ENCODE assay signal across 13 cellular contexts in the genomic region with DNA sequence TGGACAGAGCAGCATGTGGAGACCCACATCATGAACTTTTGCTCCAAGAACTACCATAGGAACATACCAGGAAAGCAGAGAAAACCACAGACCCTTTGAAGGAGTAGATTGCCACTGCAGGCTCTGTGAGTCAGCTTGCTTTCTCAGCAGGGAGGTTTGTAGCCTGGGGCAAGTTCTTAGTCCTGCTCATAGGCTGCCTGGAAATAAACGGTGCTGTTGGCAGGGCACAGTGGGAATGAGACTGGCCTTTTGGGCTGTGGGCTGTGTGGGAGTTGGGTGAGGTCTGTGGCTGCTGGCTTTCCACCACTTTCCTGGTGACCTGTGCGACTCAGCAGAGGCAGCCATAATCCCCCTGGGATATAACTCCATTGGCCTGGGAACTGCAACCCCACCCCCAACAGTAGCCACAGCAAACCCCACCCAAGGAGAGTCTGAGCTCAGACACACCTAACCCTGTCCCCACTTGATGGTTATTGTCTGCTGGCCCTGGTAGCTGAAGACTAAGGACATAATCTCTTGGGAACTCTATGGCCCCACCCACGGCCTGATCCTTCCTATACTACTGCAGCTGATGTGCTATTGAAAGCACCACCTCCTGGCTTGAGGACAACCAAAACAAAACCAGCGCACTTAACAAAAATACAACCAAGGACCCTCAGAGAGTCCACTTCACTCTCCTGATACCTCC.
A peak's percentile ranks its signal among the peaks of the same experiment; 100 is the strongest.
DNase-seq lines count a peak whose midpoint lies in the region; ATAC-seq and TF ChIP-seq lines count a peak whose summit lies in the region.
"Had no signal": no experiment of that assay in that cellular context is flagged by ENCODE, and none has a peak within 500 bp of the region (broad histone marks: within the 10 kb centered on the region; RNA-seq: fewer than 3 reads in every experiment).

No MANE protein-coding gene starts in this region.

- H4K20me1 ChIP-seq in PC-9 (ENCODE audit: insufficient read depth): no peaks in the 10 kb centered on the region

- TF ChIP-seq CTCF in A673 (conservative IDR thresholded peaks at IDR 0.05; ENCODE audit: low read depth, low read length) (no peak), PC-9 (conservative IDR thresholded peaks at IDR 0.05) (no peak), tibial nerve (IDR thresholded peaks at IDR 0.05) (no peak), dorsolateral prefrontal cortex (IDR thresholded peaks at IDR 0.05 in 54 of 56, conservative IDR thresholded peaks at IDR 0.05 in 2 of 56; ENCODE audit: low read depth in 1 of 56, partially characterized antibody in 56 of 56) (no peak)

- 58 to 74% methylated on average over 4 of the region's 4 CpGs for WGBS in tibial nerve, 2 donors

- no peak overlapping the region for H3K4me2 ChIP-seq in PC-9

- no peak overlapping the region for H3K4me3 Mint-ChIP-seq in activated naive CD4-positive, alpha-beta T cell treated with anti-CD3 and anti-CD28 coated beads for 36 hours
- H3K4me3 Mint-ChIP-seq: CD4-positive, alpha-beta T cell; T-helper 1 cell treated with Interleukin-12 subunit alpha and Interleukin-12 subunit beta and Interleukin-4 antibody, amounts not matched to agents 30 μg/mL and 1 μg/mL, for 36 hours had no signal

- no peaks in the 10 kb centered on the region for H3K4me1 Mint-ChIP-seq in activated naive CD4-positive, alpha-beta T cell treated with anti-CD3 and anti-CD28 coated beads for 36 hours (ENCODE audit: low read depth)

- peaks cover 15% of the 10 kb centered on the region for H3K9me3 Mint-ChIP-seq in activated naive CD4-positive, alpha-beta T cell treated with anti-CD3 and anti-CD28 coated beads for 36 hours

- no peaks in the 10 kb centered on the region for H3K79me2 ChIP-seq in PC-9 (ENCODE audit: low read depth)

- peak; percentile 18 for ATAC-seq in GM19351 (IDR thresholded peaks at IDR 0.05; ENCODE audit: unreplicated experiment)
- ATAC-seq: left ventricle myocardium superior, psoas muscle had no signal

- H2AFZ ChIP-seq in PC-9: no peak overlapping the region

- TF ChIP-seq POLR2A in tibial nerve (IDR thresholded peaks at IDR 0.05): no peak

- H3K9me3 ChIP-seq in A673 (ENCODE audit: low read depth, low read length, poor library complexity, severe bottlenecking) (no peaks in the 10 kb centered on the region), PC-9 (ENCODE audit: insufficient read depth, low read depth) (no peaks in the 10 kb centered on the region), tibial nerve (peaks cover 0 to 31% (median 6%) of the 10 kb centered on the region in 4 donors)

- no peak for TF ChIP-seq EP300 in tibial nerve (IDR thresholded peaks at IDR 0.05)

- H3K9me2 ChIP-seq in PC-9 (ENCODE audit: insufficient read depth): no peaks in the 10 kb centered on the region

- H3K27ac ChIP-seq in A673 (ENCODE audit: low read depth, low read length, poor library complexity, severe bottlenecking): no peak overlapping the region
- no peak overlapping the region for H3K27ac ChIP-seq in PC-9
- no peak overlapping the region for H3K27ac ChIP-seq in tibial nerve
- peak overlapping the region in 15 of 59 donors; percentile 14 to 77 (median 65) for H3K27ac ChIP-seq in dorsolateral prefrontal cortex
- H3K27ac ChIP-seq: psoas muscle had no signal

- POLR2A ChIA-PET in A673 (lab: Charles Lee; ENCODE audit: low non-redundant PET) (no interaction called here), PC-9 (lab: Charles Lee; ENCODE audit: unreplicated experiment) (interaction anchor here (0.6 kb wide), 1 partner anchor 792 kb away, joined by 4 read pairs; no protein-coding TSS in a partner anchor)

- CTCF ChIA-PET in A673 (lab: Charles Lee): no interaction called here
- CTCF ChIA-PET in PC-9 (lab: Charles Lee): no interaction called here
- CTCF ChIA-PET in activated naive CD4-positive, alpha-beta T cell treated with anti-CD3 and anti-CD28 coated beads for 36 hours (lab: Charles Lee): no interaction called here

- no peaks in the 10 kb centered on the region for H3K27me3 ChIP-seq in A673 (replicated peaks; ENCODE audit: insufficient read depth, low read depth, low read length, poor library complexity)
- H3K27me3 ChIP-seq in PC-9 (ENCODE audit: insufficient read depth, low read depth): no peaks in the 10 kb centered on the region; the same call in 1 of the 2 replicates
- H3K27me3 ChIP-seq in tibial nerve: no peaks in the 10 kb centered on the region
- no peaks in the 10 kb centered on the region for H3K27me3 ChIP-seq in dorsolateral prefrontal cortex

- H3K4me1 ChIP-seq in A673 (ENCODE audit: insufficient read depth, low read length, poor library complexity, severe bottlenecking) (no peaks in the 10 kb centered on the region), PC-9 (replicated peaks; ENCODE audit: insufficient read depth) (no peaks in the 10 kb centered on the region), tibial nerve (peaks cover 0 to 8% (median 0%) of the 10 kb centered on the region in 4 donors)
- H3K4me1 ChIP-seq: psoas muscle had no signal

- H3K36me3 ChIP-seq in A673 (ENCODE audit: insufficient read depth, low read length, poor library complexity, severe bottlenecking) (no peaks in the 10 kb centered on the region), PC-9 (ENCODE audit: low read depth) (no peaks in the 10 kb centered on the region), tibial nerve (no peaks in the 10 kb centered on the region)

- H3K36me3 Mint-ChIP-seq in activated naive CD4-positive, alpha-beta T cell treated with anti-CD3 and anti-CD28 coated beads for 36 hours (ENCODE audit: low read depth): no peaks in the 10 kb centered on the region

- H3K27ac Mint-ChIP-seq in activated naive CD4-positive, alpha-beta T cell treated with anti-CD3 and anti-CD28 coated beads for 36 hours: no peak overlapping the region
- H3K27ac Mint-ChIP-seq: CD4-positive, alpha-beta T cell; T-helper 1 cell treated with Interleukin-12 subunit alpha and Interleukin-12 subunit beta and Interleukin-4 antibody, amounts not matched to agents 30 μg/mL and 1 μg/mL, for 36 hours had no signal

- H3K4me3 ChIP-seq in A673 (ENCODE audit: low read depth, low read length, poor library complexity, severe bottlenecking) (no peak overlapping the region), PC-9 (no peak overlapping the region), tibial nerve (no peak overlapping the region), dorsolateral prefrontal cortex (no peak overlapping the region)
- H3K4me3 ChIP-seq: psoas muscle had no signal

- DNase-seq in A673 (ENCODE audit: low spot score): peak; percentile 52
- peak; percentile 19 to 51 for DNase-seq in PC-9
- peak; percentile 5 for DNase-seq in fibroblast of peridontal ligament (ENCODE audit: extremely low read depth)
- no peak for DNase-seq in tibial nerve (ENCODE audit: low spot score in 2 of 2)
- no peak for DNase-seq in activated naive CD4-positive, alpha-beta T cell treated with anti-CD3 and anti-CD28 coated beads for 36 hours
- DNase-seq in NCI-H1092 treated with DMSO at 0.1 percent for 48 hours (lab: John Stamatoyannopoulos, UW): no peak
- DNase-seq in dorsolateral prefrontal cortex: no peak
- DNase-seq: CD4-positive, alpha-beta T cell; left ventricle myocardium superior; NCI-H2081; psoas muscle had no signal

- BruUV-seq in A673 (replicated peaks; lab: Mats Ljungman, UMichigan) (no TSS peak), PC-9 (replicated peaks; lab: Mats Ljungman, UMichigan) (no TSS peak)

- intact Hi-C loops in A673 (cut with micrococcal nuclease; ENCODE audit: unreplicated experiment) (no loop called here), PC-9 (cut with micrococcal nuclease; ENCODE audit: unreplicated experiment) (no loop called here), dorsolateral prefrontal cortex (cut with DNase I) (no loop called here)
- intact Hi-C loops in activated naive CD4-positive, alpha-beta T cell treated with anti-CD3 and anti-CD28 coated beads for 36 hours (cut with micrococcal nuclease): no loop called here

- H3K27me3 Mint-ChIP-seq in activated naive CD4-positive, alpha-beta T cell treated with anti-CD3 and anti-CD28 coated beads for 36 hours (ENCODE audit: low read depth): no peaks in the 10 kb centered on the region
- H3K27me3 Mint-ChIP-seq: CD4-positive, alpha-beta T cell had no signal

- no peaks in the 10 kb centered on the region for H3F3A ChIP-seq in PC-9 (ENCODE audit: insufficient read depth, low read depth)

Comparison
In these comparisons a context has a peak if more than half of its experiments do, and no peak if none do; other contexts are left out.
1. DNase-seq: peak in A673 (single experiment), PC-9 (2 of 2) and fibroblast of peridontal ligament (single experiment); none in tibial nerve (0 of 2), activated naive CD4-positive, alpha-beta T cell treated with anti-CD3 and anti-CD28 coated beads for 36 hours (single experiment), NCI-H1092 treated with DMSO at 0.1 percent for 48 hours (single experiment) and dorsolateral prefrontal cortex (0 of 10).